ENCODE assay signal across 27 cellular contexts in genomic region chr19:3151563-3152430, GRCh38. TPM values are rescaled to one million over a fixed set of nuclear protein-coding genes. Genes with fewer than 3 reads are reported as not detected.
A peak's percentile ranks its signal among the peaks of the same experiment; 100 is the strongest.
DNase-seq lines count a peak whose midpoint lies in the region; ATAC-seq, FAIRE-seq and TF ChIP-seq lines count a peak whose summit lies in the region.
"Had no signal": no experiment of that assay in that cellular context is flagged by ENCODE, and none has a peak within 500 bp of the region (broad histone marks: within the 10 kb centered on the region; RNA-seq: fewer than 3 reads in every experiment).

No MANE protein-coding gene starts in this region.

- peaks cover 0 to 9% (median 2%) of the 10 kb centered on the region in 4 experiments; a peak in 1 of 7 replicates for H3K4me1 ChIP-seq in H1 (replicated peaks in 1 of 4; ENCODE audit: control insufficient read depth in 3 of 4, insufficient read depth in 4 of 4, low read length in 3 of 4)
- H3K4me1 ChIP-seq in upper lobe of left lung = peaks cover 14 to 26% (median 20%) of the 10 kb centered on the region in 4 donors
- H3K4me1 ChIP-seq: prostate gland, uterus had no signal

- TF ChIP-seq EP300 in H1 (IDR thresholded peaks at IDR 0.05; ENCODE audit: borderline replicate concordance in 1 of 2, low read depth in 2 of 2, low read length in 2 of 2) = no peak
- TF ChIP-seq EP300 in upper lobe of left lung (IDR thresholded peaks at IDR 0.05) = no peak

- H3K9me3 Mint-ChIP-seq in activated T-helper 17 cell treated with anti-CD3 and anti-CD28 coated beads, Interleukin-2, amount 50 U/mL, for 72 hours = peaks cover 4% of the 10 kb centered on the region
- H3K9me3 Mint-ChIP-seq: activated naive CD8-positive, alpha-beta T cell treated with anti-CD3 and anti-CD28 coated beads, Interleukin-2, amount 50 U/mL, for 24 hours; CD4-positive, alpha-beta memory T cell had no signal

- H3K18ac ChIP-seq in H1 (ENCODE audit: extremely low read depth, low read length) = no peak overlapping the region

- TF ChIP-seq CTCF in H1 (IDR thresholded peaks at IDR 0.05; ENCODE audit: control extremely low read depth in 1 of 3, insufficient read depth in 1 of 3, low read depth in 1 of 3, low read length in 3 of 3) = no peak
- TF ChIP-seq CTCF in upper lobe of left lung (IDR thresholded peaks at IDR 0.05) = no peak

- WGBS in H1 (ENCODE audit: extremely low coverage in 1 of 2, insufficient coverage in 1 of 2, insufficient read length in 1 of 2, insufficient replicate concordance in 2 of 2, low coverage in 1 of 2, low lambda C conversion rate in 2 of 2, missing lambda C conversion rate in 1 of 2), 2 experiments = 86% methylated on average over 14 of the region's 14 CpGs; no CpG with 5 or more reads in 1 of the 2 experiments
- WGBS in upper lobe of left lung, 2 donors = 85 to 89% methylated on average over 5 to 14 of the region's 14 CpGs

- no peak overlapping the region for H3K4ac ChIP-seq in H1 (replicated peaks; ENCODE audit: insufficient read length, low read depth, low read length)

- H3K4me3 ChIP-seq in H7 (ENCODE audit: insufficient read depth, low read depth, low read length) (no peak overlapping the region), H1 (ENCODE audit: extremely low read depth in 1 of 4, insufficient read depth in 2 of 4, low read depth in 3 of 4, low read length in 4 of 4) (no peak overlapping the region), upper lobe of left lung (no peak overlapping the region)
- H3K4me3 ChIP-seq: heart right ventricle, prostate gland, suprapubic skin, uterus had no signal

- H4K5ac ChIP-seq in H1 (ENCODE audit: insufficient read length, low read depth, low read length) = no peak overlapping the region

- no peak overlapping the region for H2BK5ac ChIP-seq in H1 (ENCODE audit: low read depth, low read length)

- H3K56ac ChIP-seq in H1 (replicated peaks; ENCODE audit: insufficient read length, low read depth, low read length) = no peak overlapping the region

- peaks cover 15% of the 10 kb centered on the region; the same call in 1 of the 2 replicates for H3K23me2 ChIP-seq in H1 (ENCODE audit: low read depth, low read length)

- H3K79me1 ChIP-seq in H1 (ENCODE audit: low read depth, low read length) = no peaks in the 10 kb centered on the region; the same call in 1 of the 2 replicates

- TF ChIP-seq POLR2A in H1 (IDR thresholded peaks at IDR 0.05; ENCODE audit: control extremely low read depth in 1 of 2, low read depth in 2 of 2, low read length in 2 of 2) (no peak), upper lobe of left lung (IDR thresholded peaks at IDR 0.05) (no peak)

- no peak overlapping the region for H4K91ac ChIP-seq in H1 (replicated peaks; ENCODE audit: insufficient read length, low read length)

- no peaks in the 10 kb centered on the region for H3K79me2 ChIP-seq in H1 (ENCODE audit: control insufficient read depth in 1 of 2, insufficient read depth in 2 of 2, low read length in 2 of 2)

- TF ChIP-seq RAD21 in H1 (IDR thresholded peaks at IDR 0.05 in 1 of 2, conservative IDR thresholded peaks at IDR 0.05 in 1 of 2; ENCODE audit: low read depth in 2 of 2, low read length in 2 of 2) = no peak

- DNase-seq in H7 (peak; percentile 46), M059J (ENCODE audit: low read depth) (peak; percentile 61), H1 (ENCODE audit: low read depth in 1 of 2, low spot score in 2 of 2) (no peak), upper lobe of left lung (peak in 1 of 2 donors; percentile 62), 8988T (no peak), DMS153 (lab: John Stamatoyannopoulos, UW) (no peak)
- DNase-seq: activated CD4-positive, alpha-beta T cell treated with anti-CD3 and anti-CD28 coated beads for 4 hours; activated CD8-positive, alpha-beta memory T cell treated with anti-CD3 and anti-CD28 coated beads for 24 hours; activated gamma-delta T cell treated with Interleukin-2 at 50 U/mL for 16 hours; activated naive CD8-positive, alpha-beta T cell treated with anti-CD3 and anti-CD28 coated beads, Interleukin-2, amount 50 U/mL, for 24 hours; activated T-cell treated with anti-CD3 and anti-CD28 coated beads, Interleukin-2, amount 50 U/mL, for 1 hour; CD4-positive, alpha-beta memory T cell; GDM1; heart right ventricle; Kasumi-1; left cardiac atrium; NCI-H1048; NCI-H1694; NCI-H510A; stimulated activated naive CD4-positive, alpha-beta T cell; uterus had no signal

- H3K27ac ChIP-seq in H1 (ENCODE audit: low read depth, low read length) (no peak overlapping the region), upper lobe of left lung (peak overlapping the region in 3 of 4 donors; percentile 4 to 87 (median 63))
- H3K27ac ChIP-seq: heart right ventricle, prostate gland, suprapubic skin, uterus had no signal

- no peak for FAIRE-seq in H1 (lab: Jason Lieb, UNC)

- H3K36me3 ChIP-seq in H7 (replicated peaks; ENCODE audit: control insufficient read depth, insufficient read depth, low read length) (no peaks in the 10 kb centered on the region), H1 (ENCODE audit: control insufficient read depth in 2 of 4, insufficient read depth in 4 of 4, low read length in 3 of 4) (no peaks in the 10 kb centered on the region; a peak in 1 of 8 replicates), upper lobe of left lung (peaks cover 6 to 24% (median 14%) of the 10 kb centered on the region in 4 donors)
- H3K36me3 ChIP-seq: prostate gland, uterus had no signal

- peaks cover 13% of the 10 kb centered on the region for H3K4me1 Mint-ChIP-seq in activated T-helper 17 cell treated with anti-CD3 and anti-CD28 coated beads, Interleukin-2, amount 50 U/mL, for 72 hours

- H3K4me2 ChIP-seq in H1 (ENCODE audit: insufficient read depth in 1 of 2, low read depth in 2 of 2, low read length in 2 of 2) = no peak overlapping the region

- no peak overlapping the region for H3K14ac ChIP-seq in H1 (ENCODE audit: insufficient read length)

- H3K27me3 Mint-ChIP-seq in activated T-helper 17 cell treated with anti-CD3 and anti-CD28 coated beads, Interleukin-2, amount 50 U/mL, for 72 hours = no peaks in the 10 kb centered on the region
- H3K27me3 Mint-ChIP-seq: activated naive CD8-positive, alpha-beta T cell treated with anti-CD3 and anti-CD28 coated beads, Interleukin-2, amount 50 U/mL, for 24 hours; CD4-positive, alpha-beta memory T cell had no signal

- H3K4me3 Mint-ChIP-seq in activated T-helper 17 cell treated with anti-CD3 and anti-CD28 coated beads, Interleukin-2, amount 50 U/mL, for 72 hours = no peak overlapping the region
- H3K4me3 Mint-ChIP-seq: activated naive CD8-positive, alpha-beta T cell treated with anti-CD3 and anti-CD28 coated beads, Interleukin-2, amount 50 U/mL, for 24 hours; CD4-positive, alpha-beta memory T cell had no signal

- POLR2A ChIA-PET in H1 (lab: Charles Lee; ENCODE audit: partially characterized antibody) = interaction anchor here (0.9 to 1.1 kb wide), 2 partner anchors 8 to 196 kb away, joined by 3 read pairs; no protein-coding TSS in a partner anchor

- H2BK15ac ChIP-seq in H1 (ENCODE audit: low read length) = no peak overlapping the region

- H3K27ac Mint-ChIP-seq in activated T-helper 17 cell treated with anti-CD3 and anti-CD28 coated beads, Interleukin-2, amount 50 U/mL, for 72 hours = no peak overlapping the region
- H3K27ac Mint-ChIP-seq: activated naive CD8-positive, alpha-beta T cell treated with anti-CD3 and anti-CD28 coated beads, Interleukin-2, amount 50 U/mL, for 24 hours had no signal

- H3K36me3 Mint-ChIP-seq in activated T-helper 17 cell treated with anti-CD3 and anti-CD28 coated beads, Interleukin-2, amount 50 U/mL, for 72 hours (ENCODE audit: low read depth) = peaks cover 39% of the 10 kb centered on the region

- H2AK5ac ChIP-seq in H1 (ENCODE audit: low read depth, low read length) = 0 out of 2 replicates have a peak overlapping the region, but pooled peaks have one; percentile 24

- H2BK120ac ChIP-seq in H1 (replicated peaks; ENCODE audit: low read depth, low read length) = no peak overlapping the region

- no peak overlapping the region for H2AFZ ChIP-seq in H1 (ENCODE audit: low read length)

- ATAC-seq in upper lobe of left lung (ENCODE audit: low FRiP score in 2 of 2) = no peak
- ATAC-seq in activated T-helper 17 cell treated with anti-CD3 and anti-CD28 coated beads, Interleukin-2, amount 50 U/mL, for 72 hours (replicated peaks) = no peak
- ATAC-seq: activated naive CD8-positive, alpha-beta T cell treated with anti-CD3 and anti-CD28 coated beads, Interleukin-2, amount 50 U/mL, for 24 hours; heart right ventricle; left cardiac atrium; sciatic nerve had no signal

- no peak overlapping the region for H3K9ac ChIP-seq in H1 (replicated peaks in 1 of 4; ENCODE audit: extremely low read depth in 1 of 4, low read depth in 3 of 4, low read length in 3 of 4)

- peak overlapping the region; percentile 19; the same call in 1 of the 2 replicates for H2BK12ac ChIP-seq in H1 (ENCODE audit: low read depth, low read length)

- H3K27me3 ChIP-seq in H7 (ENCODE audit: control insufficient read depth, insufficient read depth, low read length) = no peaks in the 10 kb centered on the region; the same call in 1 of the 2 replicates
- H3K27me3 ChIP-seq in H1 (replicated peaks in 1 of 4; ENCODE audit: control insufficient read depth in 3 of 4, extremely low read depth in 1 of 4, insufficient read depth in 3 of 4, low read length in 3 of 4) = no peaks in the 10 kb centered on the region; a peak in 1 of 7 replicates
- no peaks in the 10 kb centered on the region for H3K27me3 ChIP-seq in upper lobe of left lung
- H3K27me3 ChIP-seq: suprapubic skin, uterus had no signal

- peaks cover 0 to 14% of the 10 kb centered on the region in 2 experiments for H4K20me1 ChIP-seq in H1 (replicated peaks in 1 of 2; ENCODE audit: control insufficient read depth in 1 of 2, insufficient read depth in 2 of 2, low read length in 2 of 2)

- H2BK20ac ChIP-seq in H1 (ENCODE audit: low read length) = no peak overlapping the region

- H3K23ac ChIP-seq in H1 (ENCODE audit: insufficient read length) = no peak overlapping the region

- peak overlapping the region; percentile 39; the same call in 1 of the 2 replicates for H4K8ac ChIP-seq in H1 (ENCODE audit: extremely low read depth, insufficient read depth, low read length)

- H3K9me3 ChIP-seq in H1 (ENCODE audit: insufficient read depth in 2 of 2, low read depth in 1 of 2, low read length in 1 of 2) (no peaks in the 10 kb centered on the region), upper lobe of left lung (no peaks in the 10 kb centered on the region)
- H3K9me3 ChIP-seq: heart right ventricle, prostate gland, suprapubic skin, uterus had no signal

- CTCF ChIA-PET in H1 (lab: Charles Lee; ENCODE audit: partially characterized antibody) = interaction anchor here (0.5 to 2.6 kb wide), 10 partner anchors 8 to 491 kb away, joined by 3 to 23 read pairs (median 3); no protein-coding TSS in a partner anchor

RNA-seq across cellular contexts. Expression of gene GNA15, which starts 16.0 kb away (rescaled TPM):
- not detected in 2 replicates for total RNA-seq in H7 (2014; rRNA removed; shearing (Covaris generic))
- total RNA-seq in M059J (2014; rRNA removed; shearing (Covaris generic)) = not detected in 2 replicates
- 0.25 and 0.26 TPM in 2 replicates for total RNA-seq in H1 (2021; fragmentation: NEBNext Ultra II Directional; extraction: Animal tissue kit (Norgen Biotek cat#: 25700))
- polyA plus RNA-seq in H1 (2011; rRNA removed) = 0.36 and 0.45 TPM in 2 replicates
- polyA plus RNA-seq in H1 (2011; cell fraction: cytosol; rRNA removed) = 0.61 TPM
- polyA plus RNA-seq in H1 (2011; cell fraction: nucleus; rRNA removed) = 0.16 TPM
- polyA plus RNA-seq in H1 (2012, experiment 1 of 2) = 0.13 to 0.46 TPM (median 0.29 TPM) in 3 of 4 replicates, not detected in the other
- polyA plus RNA-seq in H1 (2012, experiment 2 of 2) = 0.14 TPM
- polyA plus RNA-seq in H1 (2013, experiment 1 of 2) = 0.36 TPM
- 0.40 TPM for polyA plus RNA-seq in H1 (2013, experiment 2 of 2)
- polyA minus RNA-seq in H1 (2011; rRNA and poly(A)+ RNA removed) = 0.07 and 0.13 TPM in 2 replicates
- polyA minus RNA-seq in H1 (2011; cell fraction: cytosol; rRNA and poly(A)+ RNA removed) = not detected
- polyA minus RNA-seq in H1 (2011; cell fraction: nucleus; rRNA and poly(A)+ RNA removed) = not detected
- 10 to 100 TPM; 19.0 to 31.4 (median 28.4) TPM for total RNA-seq in upper lobe of left lung
- total RNA-seq in activated T-helper 17 cell treated with anti-CD3 and anti-CD28 coated beads, Interleukin-2, amount 50 U/mL, for 72 hours = 100 to 1,000 TPM; 202 to 297 TPM
- total RNA-seq: OCI-LY7 had no signal

RNA-seq across cellular contexts. Expression of gene S1PR4, which starts 26.8 kb away (rescaled TPM):
- not detected in 2 replicates for total RNA-seq in H7 (2014; rRNA removed; shearing (Covaris generic))
- total RNA-seq in M059J (2014; rRNA removed; shearing (Covaris generic)) = not detected in 2 replicates
- not detected in 2 replicates for total RNA-seq in H1 (2021; fragmentation: NEBNext Ultra II Directional; extraction: Animal tissue kit (Norgen Biotek cat#: 25700))
- 0.05 TPM in 1 of 2 replicates, not detected in the other for polyA plus RNA-seq in H1 (2011; rRNA removed)
- polyA plus RNA-seq in H1 (2011; cell fraction: cytosol; rRNA removed) = not detected
- polyA plus RNA-seq in H1 (2011; cell fraction: nucleus; rRNA removed) = not detected
- not detected in 4 replicates for polyA plus RNA-seq in H1 (2012, experiment 1 of 2)
- not detected for polyA plus RNA-seq in H1 (2012, experiment 2 of 2)
- not detected for polyA plus RNA-seq in H1 (2013, experiment 1 of 2)
- polyA plus RNA-seq in H1 (2013, experiment 2 of 2) = not detected
- not detected in 2 replicates for polyA minus RNA-seq in H1 (2011; rRNA and poly(A)+ RNA removed)
- polyA minus RNA-seq in H1 (2011; cell fraction: cytosol; rRNA and poly(A)+ RNA removed) = not detected
- polyA minus RNA-seq in H1 (2011; cell fraction: nucleus; rRNA and poly(A)+ RNA removed) = not detected
- 10 to 100 TPM; 19.1 to 41.6 (median 33.7) TPM for total RNA-seq in upper lobe of left lung
- 10 to 100 TPM; 60.6 to 96.8 TPM for total RNA-seq in activated T-helper 17 cell treated with anti-CD3 and anti-CD28 coated beads, Interleukin-2, amount 50 U/mL, for 72 hours
- total RNA-seq: epithelial cell of proximal tubule had no signal

RNA-seq across cellular contexts. Expression of gene NCLN, which starts 33.9 kb away (rescaled TPM):
- 68.2 and 82.8 TPM in 2 replicates for total RNA-seq in H7 (2014; rRNA removed; shearing (Covaris generic))
- 44.7 and 76.1 TPM in 2 replicates for total RNA-seq in M059J (2014; rRNA removed; shearing (Covaris generic))
- total RNA-seq in H1 (2021; fragmentation: NEBNext Ultra II Directional; extraction: Animal tissue kit (Norgen Biotek cat#: 25700)) = 103 and 105 TPM in 2 replicates
- 89.2 and 119 TPM in 2 replicates for polyA plus RNA-seq in H1 (2011; rRNA removed)
- 75.6 TPM for polyA plus RNA-seq in H1 (2011; cell fraction: cytosol; rRNA removed)
- 144 TPM for polyA plus RNA-seq in H1 (2011; cell fraction: nucleus; rRNA removed)
- 69.2 to 103 TPM (median 103 TPM) in 4 replicates for polyA plus RNA-seq in H1 (2012, experiment 1 of 2)
- polyA plus RNA-seq in H1 (2012, experiment 2 of 2) = 80.4 TPM
- 121 TPM for polyA plus RNA-seq in H1 (2013, experiment 1 of 2)
- 121 TPM for polyA plus RNA-seq in H1 (2013, experiment 2 of 2)
- polyA minus RNA-seq in H1 (2011; rRNA and poly(A)+ RNA removed) = 50.0 and 55.6 TPM in 2 replicates
- 68.7 TPM for polyA minus RNA-seq in H1 (2011; cell fraction: cytosol; rRNA and poly(A)+ RNA removed)
- 52.1 TPM for polyA minus RNA-seq in H1 (2011; cell fraction: nucleus; rRNA and poly(A)+ RNA removed)
- 10 to 100 TPM; 35.6 to 87.0 (median 72.5) TPM for total RNA-seq in upper lobe of left lung
- 10 to 100 TPM; 46.4 to 81.6 TPM for total RNA-seq in activated T-helper 17 cell treated with anti-CD3 and anti-CD28 coated beads, Interleukin-2, amount 50 U/mL, for 72 hours

RNA-seq across cellular contexts. Expression of gene GNA11, which starts 57.6 kb away (rescaled TPM):
- 30.0 and 35.0 TPM in 2 replicates for total RNA-seq in H7 (2014; rRNA removed; shearing (Covaris generic))
- total RNA-seq in M059J (2014; rRNA removed; shearing (Covaris generic)) = 38.0 and 69.7 TPM in 2 replicates
- 19.9 and 21.1 TPM in 2 replicates for total RNA-seq in H1 (2021; fragmentation: NEBNext Ultra II Directional; extraction: Animal tissue kit (Norgen Biotek cat#: 25700))
- polyA plus RNA-seq in H1 (2011; rRNA removed) = 6.2 and 13.6 TPM in 2 replicates
- polyA plus RNA-seq in H1 (2011; cell fraction: cytosol; rRNA removed) = 10.8 TPM
- polyA plus RNA-seq in H1 (2011; cell fraction: nucleus; rRNA removed) = 19.0 TPM
- polyA plus RNA-seq in H1 (2012, experiment 1 of 2) = 13.5 to 20.6 TPM (median 17.0 TPM) in 4 replicates
- 13.5 TPM for polyA plus RNA-seq in H1 (2012, experiment 2 of 2)
- 18.3 TPM for polyA plus RNA-seq in H1 (2013, experiment 1 of 2)
- 17.5 TPM for polyA plus RNA-seq in H1 (2013, experiment 2 of 2)
- 4.9 and 7.8 TPM in 2 replicates for polyA minus RNA-seq in H1 (2011; rRNA and poly(A)+ RNA removed)
- 10.4 TPM for polyA minus RNA-seq in H1 (2011; cell fraction: cytosol; rRNA and poly(A)+ RNA removed)
- polyA minus RNA-seq in H1 (2011; cell fraction: nucleus; rRNA and poly(A)+ RNA removed) = 6.6 TPM
- 100 to 1,000 TPM in 1 of 6 donors, 10 to 100 TPM in 5; 60.0 to 103 (median 75.9) TPM for total RNA-seq in upper lobe of left lung
- 1 to 10 TPM; 1.9 to 2.6 TPM for total RNA-seq in activated T-helper 17 cell treated with anti-CD3 and anti-CD28 coated beads, Interleukin-2, amount 50 U/mL, for 72 hours

Comparison
In these comparisons a context has a peak if more than half of its experiments do, and no peak if none do; other contexts are left out.
1. DNase-seq: peak in H7 (single experiment) and M059J (single experiment); none in H1 (0 of 2), 8988T (single experiment) and DMS153 (single experiment).
2. RNA of gene GNA15, which starts 16.0 kb away (total RNA-seq): 202 to 297 TPM in activated T-helper 17 cell treated with anti-CD3 and anti-CD28 coated beads, Interleukin-2, amount 50 U/mL, for 72 hours and 19.0 to 31.4 TPM in upper lobe of left lung; 0.25 to 0.26 TPM in H1, not detected in H7 and not detected in M059J; every median in the first group is over 10 times any median in the second.
3. RNA of gene S1PR4, which starts 26.8 kb away (total RNA-seq): 60.6 to 96.8 TPM in activated T-helper 17 cell treated with anti-CD3 and anti-CD28 coated beads, Interleukin-2, amount 50 U/mL, for 72 hours and 19.1 to 41.6 TPM in upper lobe of left lung; not detected in H7, not detected in M059J and not detected in H1; every median in the first group is over 10 times any median in the second.